Comparison of ENCODE assay signal across 12 cellular contexts in genomic region chr2:158189526-158189925, GRCh38.
DNase-seq lines count a peak whose midpoint lies in the region; ATAC-seq lines count a peak whose summit lies in the region.
"Had no signal": no experiment of that assay in that cellular context is flagged by ENCODE, and none has a peak within 500 bp of the region (broad histone marks: within the 10 kb centered on the region; RNA-seq: fewer than 3 reads in every experiment).

No MANE protein-coding gene starts in this region.

- peaks cover 21% of the 10 kb centered on the region for H3K4me1 Mint-ChIP-seq in activated CD8-positive, alpha-beta T cell treated with anti-CD3 and anti-CD28 coated beads, Interleukin-2, amount 10 ng/mL, durations not matched to agents 7 days and 5 days (ENCODE audit: low read depth)

- POLR2A ChIA-PET in activated CD8-positive, alpha-beta T cell treated with anti-CD3 and anti-CD28 coated beads, Interleukin-2, amount 10 ng/mL, durations not matched to agents 7 days and 5 days (lab: Charles Lee) = no interaction called here

- H3K4me3 Mint-ChIP-seq in activated CD8-positive, alpha-beta T cell treated with anti-CD3 and anti-CD28 coated beads, Interleukin-2, amount 10 ng/mL, durations not matched to agents 7 days and 5 days = no peak overlapping the region
- H3K4me3 Mint-ChIP-seq: mesothelial cell of epicardium; stimulated activated naive B cell treated with anti-CD40 and anti-IgM and Interleukin-4, amounts not matched to agents 10 μg/mL and 1 μg/mL and 100 μg/mL, for 72 hours had no signal

- CTCF ChIA-PET in activated CD8-positive, alpha-beta T cell treated with anti-CD3 and anti-CD28 coated beads, Interleukin-2, amount 10 ng/mL, durations not matched to agents 7 days and 5 days (lab: Charles Lee) = no interaction called here

- ATAC-seq in GM19351 (IDR thresholded peaks at IDR 0.05; ENCODE audit: unreplicated experiment) = peak; percentile 58
- ATAC-seq in HG03039 (IDR thresholded peaks at IDR 0.05; ENCODE audit: unreplicated experiment) = peak; percentile 39
- ATAC-seq in activated CD8-positive, alpha-beta T cell treated with anti-CD3 and anti-CD28 coated beads, Interleukin-2, amount 10 ng/mL, durations not matched to agents 7 days and 5 days = no peak

- DNase-seq in DMS153 (lab: John Stamatoyannopoulos, UW) (peak; percentile 68), NCI-H748 treated with DMSO at 0.1 percent for 48 hours (lab: John Stamatoyannopoulos, UW) (peak; percentile 81), SIG-M5 treated with dmso at 0.1 percent for 504 hours (lab: John Stamatoyannopoulos, UW; ENCODE audit: unreplicated experiment) (no peak), NCI-H2081 treated with DMSO at 0.1 percent for 48 hours (lab: John Stamatoyannopoulos, UW) (no peak), globus pallidus (ENCODE audit: low spot score) (no peak)
- DNase-seq in activated CD8-positive, alpha-beta T cell treated with anti-CD3 and anti-CD28 coated beads, Interleukin-2, amount 10 ng/mL, durations not matched to agents 7 days and 5 days = no peak
- DNase-seq: BE2C; NCI-H446; stimulated activated naive B cell treated with anti-CD40 and anti-IgM and Interleukin-4, amounts not matched to agents 10 μg/mL and 1 μg/mL and 100 μg/mL, for 72 hours had no signal

- H3K27me3 Mint-ChIP-seq in activated CD8-positive, alpha-beta T cell treated with anti-CD3 and anti-CD28 coated beads, Interleukin-2, amount 10 ng/mL, durations not matched to agents 7 days and 5 days (ENCODE audit: low read depth) = peaks cover 10% of the 10 kb centered on the region
- H3K27me3 Mint-ChIP-seq: stimulated activated naive B cell treated with anti-CD40 and anti-IgM and Interleukin-4, amounts not matched to agents 10 μg/mL and 1 μg/mL and 100 μg/mL, for 72 hours had no signal

- H3K9me3 Mint-ChIP-seq in activated CD8-positive, alpha-beta T cell treated with anti-CD3 and anti-CD28 coated beads, Interleukin-2, amount 10 ng/mL, durations not matched to agents 7 days and 5 days (ENCODE audit: insufficient read depth) = no peaks in the 10 kb centered on the region
- H3K9me3 Mint-ChIP-seq: mesothelial cell of epicardium; stimulated activated naive B cell treated with anti-CD40 and anti-IgM and Interleukin-4, amounts not matched to agents 10 μg/mL and 1 μg/mL and 100 μg/mL, for 72 hours had no signal

- no peaks in the 10 kb centered on the region for H3K36me3 Mint-ChIP-seq in activated CD8-positive, alpha-beta T cell treated with anti-CD3 and anti-CD28 coated beads, Interleukin-2, amount 10 ng/mL, durations not matched to agents 7 days and 5 days (ENCODE audit: low read depth)
- H3K36me3 Mint-ChIP-seq: mesothelial cell of epicardium; stimulated activated naive B cell treated with anti-CD40 and anti-IgM and Interleukin-4, amounts not matched to agents 10 μg/mL and 1 μg/mL and 100 μg/mL, for 72 hours had no signal

- no peak overlapping the region for H3K27ac Mint-ChIP-seq in activated CD8-positive, alpha-beta T cell treated with anti-CD3 and anti-CD28 coated beads, Interleukin-2, amount 10 ng/mL, durations not matched to agents 7 days and 5 days
- H3K27ac Mint-ChIP-seq: mesothelial cell of epicardium; stimulated activated naive B cell treated with anti-CD40 and anti-IgM and Interleukin-4, amounts not matched to agents 10 μg/mL and 1 μg/mL and 100 μg/mL, for 72 hours had no signal

Comparison
In these comparisons a context has a peak if more than half of its experiments do, and no peak if none do; other contexts are left out.
1. DNase-seq: peak in DMS153 (single experiment) and NCI-H748 treated with DMSO at 0.1 percent for 48 hours (single experiment); none in SIG-M5 treated with dmso at 0.1 percent for 504 hours (single experiment), NCI-H2081 treated with DMSO at 0.1 percent for 48 hours (single experiment), activated CD8-positive, alpha-beta T cell treated with anti-CD3 and anti-CD28 coated beads, Interleukin-2, amount 10 ng/mL, durations not matched to agents 7 days and 5 days (single experiment) and globus pallidus (single experiment).